Comparison of ENCODE assay signal across 10 cellular contexts in the genomic region with DNA sequence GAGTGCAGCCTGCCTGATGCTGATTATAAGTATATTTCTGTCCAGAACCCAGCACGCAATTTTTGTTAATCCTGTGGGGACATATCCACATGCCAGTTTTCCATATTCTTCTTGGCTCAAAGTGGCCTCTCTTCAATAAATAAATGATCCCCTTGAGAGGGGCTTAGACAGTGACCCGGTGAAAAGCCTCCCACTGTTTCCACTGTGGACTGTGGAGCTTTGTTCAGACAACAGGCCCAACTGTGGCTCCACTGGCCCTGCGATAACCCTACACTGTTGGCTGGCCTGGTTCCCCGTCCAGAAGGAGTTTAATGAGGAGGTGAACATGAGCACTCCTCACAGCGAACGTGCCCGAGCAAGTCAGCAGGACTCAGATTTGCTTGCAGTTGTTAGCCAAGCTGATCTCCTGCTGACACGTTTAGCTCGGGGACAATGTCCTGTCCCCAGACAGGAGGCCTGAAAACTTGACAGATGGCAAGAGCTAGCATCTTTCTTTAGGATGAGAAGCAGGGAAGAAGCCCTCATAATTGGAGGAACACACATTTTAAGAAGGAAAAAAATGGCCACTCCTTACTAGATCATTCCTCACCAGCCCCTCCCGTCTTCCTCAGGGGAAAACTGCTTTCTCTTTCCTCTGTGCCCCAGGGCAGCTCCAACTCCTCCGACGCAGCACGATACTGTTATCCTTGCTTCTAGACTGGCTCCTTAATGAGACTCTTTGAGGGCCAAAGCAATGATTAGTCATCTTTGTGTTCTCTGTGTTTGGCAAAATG. TPM values are rescaled to one million over a fixed set of nuclear protein-coding genes. Genes with fewer than 3 reads are reported as not detected.
DNase-seq lines count a peak whose midpoint lies in the region; ATAC-seq and TF ChIP-seq lines count a peak whose summit lies in the region.
"Had no signal": no experiment of that assay in that cellular context is flagged by ENCODE, and none has a peak within 500 bp of the region (broad histone marks: within the 10 kb centered on the region; RNA-seq: fewer than 3 reads in every experiment).

No MANE protein-coding gene starts in this region.

- H3K9me3 ChIP-seq in A673 (ENCODE audit: low read depth, low read length, poor library complexity, severe bottlenecking): no peaks in the 10 kb centered on the region
- no peaks in the 10 kb centered on the region for H3K9me3 ChIP-seq in WERI-Rb-1 (ENCODE audit: severe bottlenecking)

- ATAC-seq in GM21723 (IDR thresholded peaks at IDR 0.05; ENCODE audit: unreplicated experiment): no peak
- no peak for ATAC-seq in activated CD8-positive, alpha-beta T cell treated with anti-CD3 and anti-CD28 coated beads for 36 hours
- ATAC-seq in Right ventricle myocardium inferior: no peak
- ATAC-seq: GM12878 had no signal

- TF ChIP-seq CTCF in A673 (conservative IDR thresholded peaks at IDR 0.05; ENCODE audit: low read depth, low read length) (no peak), WERI-Rb-1 (IDR thresholded peaks at IDR 0.05; ENCODE audit: low read depth, low read length) (no peak), glutamatergic neuron (IDR thresholded peaks at IDR 0.05; ENCODE audit: partially characterized antibody, unreplicated experiment) (no peak)
- no peak for TF ChIP-seq CTCF in activated CD8-positive, alpha-beta T cell treated with anti-CD3 and anti-CD28 coated beads for 36 hours (IDR thresholded peaks at IDR 0.05)

- H3K27ac Mint-ChIP-seq in glutamatergic neuron (ENCODE audit: unreplicated experiment): peak overlapping the region; percentile 100
- H3K27ac Mint-ChIP-seq in activated CD8-positive, alpha-beta T cell treated with anti-CD3 and anti-CD28 coated beads for 36 hours: no peak overlapping the region
- H3K27ac Mint-ChIP-seq: memory B cell had no signal

- no TSS peak for BruUV-seq in A673 (replicated peaks; lab: Mats Ljungman, UMichigan)

- intact Hi-C loops in A673 (cut with micrococcal nuclease; ENCODE audit: unreplicated experiment) (no loop called here), Right ventricle myocardium inferior (cut with DNase I) (no loop called here)
- intact Hi-C loops in activated CD8-positive, alpha-beta T cell treated with anti-CD3 and anti-CD28 coated beads for 36 hours (cut with micrococcal nuclease): no loop called here

- peaks cover 57% of the 10 kb centered on the region for H3K4me1 Mint-ChIP-seq in glutamatergic neuron (ENCODE audit: low read depth, unreplicated experiment)
- no peaks in the 10 kb centered on the region for H3K4me1 Mint-ChIP-seq in activated CD8-positive, alpha-beta T cell treated with anti-CD3 and anti-CD28 coated beads for 36 hours (ENCODE audit: low read depth)
- H3K4me1 Mint-ChIP-seq: memory B cell had no signal

- H3K4me1 ChIP-seq in A673 (ENCODE audit: insufficient read depth, low read length, poor library complexity, severe bottlenecking): no peaks in the 10 kb centered on the region

- no peaks in the 10 kb centered on the region for H3K27me3 ChIP-seq in A673 (replicated peaks; ENCODE audit: insufficient read depth, low read depth, low read length, poor library complexity)
- H3K27me3 ChIP-seq in WERI-Rb-1 (ENCODE audit: insufficient read depth, low read depth, severe bottlenecking): no peaks in the 10 kb centered on the region

- peak; percentile 34 for DNase-seq in A673 (ENCODE audit: low spot score)
- DNase-seq in NCI-H1436 (lab: John Stamatoyannopoulos, UW): peak; percentile 71
- peak; percentile 88 for DNase-seq in WERI-Rb-1
- peak; percentile 61 for DNase-seq in glutamatergic neuron
- no peak for DNase-seq in activated CD8-positive, alpha-beta T cell treated with anti-CD3 and anti-CD28 coated beads for 36 hours
- DNase-seq in SKM-1 treated with dmso at 0.1 percent for 144 hours (lab: John Stamatoyannopoulos, UW; ENCODE audit: unreplicated experiment): no peak
- no peak for DNase-seq in Right ventricle myocardium inferior (ENCODE audit: missing footprints)

- H3K9me3 Mint-ChIP-seq in glutamatergic neuron (ENCODE audit: unreplicated experiment): peaks cover 11% of the 10 kb centered on the region
- no peaks in the 10 kb centered on the region for H3K9me3 Mint-ChIP-seq in activated CD8-positive, alpha-beta T cell treated with anti-CD3 and anti-CD28 coated beads for 36 hours
- H3K9me3 Mint-ChIP-seq: memory B cell had no signal

- POLR2A ChIA-PET in A673 (lab: Charles Lee; ENCODE audit: low non-redundant PET): no interaction called here
- POLR2A ChIA-PET in activated CD8-positive, alpha-beta T cell treated with anti-CD3 and anti-CD28 coated beads for 36 hours (lab: Charles Lee): interaction anchor here (0.6 kb wide), 1 partner anchor 840 kb away, joined by 3 read pairs; no protein-coding TSS in a partner anchor

- CTCF ChIA-PET in A673 (lab: Charles Lee): no interaction called here
- CTCF ChIA-PET in activated CD8-positive, alpha-beta T cell treated with anti-CD3 and anti-CD28 coated beads for 36 hours (lab: Charles Lee): interaction anchor here (2.5 kb wide), 1 partner anchor 11 kb away, joined by 11 read pairs; no protein-coding TSS in a partner anchor

- H3K36me3 ChIP-seq in A673 (ENCODE audit: insufficient read depth, low read length, poor library complexity, severe bottlenecking) (no peaks in the 10 kb centered on the region), WERI-Rb-1 (no peaks in the 10 kb centered on the region)

- H3K27me3 Mint-ChIP-seq in glutamatergic neuron (ENCODE audit: unreplicated experiment): peaks cover 7% of the 10 kb centered on the region
- peaks cover 4% of the 10 kb centered on the region for H3K27me3 Mint-ChIP-seq in activated CD8-positive, alpha-beta T cell treated with anti-CD3 and anti-CD28 coated beads for 36 hours

- H3K4me3 ChIP-seq in A673 (ENCODE audit: low read depth, low read length, poor library complexity, severe bottlenecking) (no peak overlapping the region), WERI-Rb-1 (ENCODE audit: low read depth, low read length) (no peak overlapping the region)
- H3K4me3 ChIP-seq: GM12878 had no signal

- H3K36me3 Mint-ChIP-seq in glutamatergic neuron (ENCODE audit: unreplicated experiment): no peaks in the 10 kb centered on the region
- no peaks in the 10 kb centered on the region for H3K36me3 Mint-ChIP-seq in activated CD8-positive, alpha-beta T cell treated with anti-CD3 and anti-CD28 coated beads for 36 hours (ENCODE audit: low read depth)
- H3K36me3 Mint-ChIP-seq: memory B cell had no signal

- peak overlapping the region; percentile 72 for H3K4me3 Mint-ChIP-seq in glutamatergic neuron (ENCODE audit: unreplicated experiment)
- H3K4me3 Mint-ChIP-seq in activated CD8-positive, alpha-beta T cell treated with anti-CD3 and anti-CD28 coated beads for 36 hours: no peak overlapping the region
- H3K4me3 Mint-ChIP-seq: memory B cell had no signal

- H3K27ac ChIP-seq in A673 (ENCODE audit: low read depth, low read length, poor library complexity, severe bottlenecking) (no peak overlapping the region), WERI-Rb-1 (peak overlapping the region; percentile 85)

RNA-seq across cellular contexts. Expression of a gene that starts 20.0 kb away (rescaled TPM):
- total RNA-seq in A673 (2021) (8.9 and 11.2 TPM in 2 replicates), glutamatergic neuron (ENCODE audit: unreplicated experiment) (100 TPM), Right ventricle myocardium inferior (7.0 TPM)
- total RNA-seq in activated CD8-positive, alpha-beta T cell treated with anti-CD3 and anti-CD28 coated beads for 36 hours: under 1 TPM; 0.25 to 0.52 TPM

Comparison
In these comparisons a context has a peak if more than half of its experiments do, and no peak if none do; other contexts are left out.
1. DNase-seq: peak in A673 (single experiment), NCI-H1436 (single experiment), WERI-Rb-1 (single experiment) and glutamatergic neuron (single experiment); none in activated CD8-positive, alpha-beta T cell treated with anti-CD3 and anti-CD28 coated beads for 36 hours (single experiment), SKM-1 treated with dmso at 0.1 percent for 144 hours (single experiment) and Right ventricle myocardium inferior (single experiment).